In genomic region chrX:51456814-51457213, GRCh38 we compare ENCODE assay signal across 2 cellular contexts.
TF ChIP-seq lines count a peak whose summit lies in the region.

No MANE protein-coding gene starts in this region.

TF ChIP-seq in IMR-90, 13 proteins besides CTCF, POLR2A, EP300 and RAD21 (continued from another document):
- TF ChIP-seq ELK1 (IDR thresholded peaks at IDR 0.05; ENCODE audit: borderline replicate concordance, low read depth, low read length), result no peak
- TF ChIP-seq MXI1 (IDR thresholded peaks at IDR 0.05; ENCODE audit: borderline replicate concordance, low read depth, low read length), result no peak
- no peak for TF ChIP-seq MAZ (IDR thresholded peaks at IDR 0.05; ENCODE audit: borderline replicate concordance, low read depth, low read length)
- TF ChIP-seq RCOR1 (IDR thresholded peaks at IDR 0.05; ENCODE audit: insufficient replicate concordance, low read length), result no peak
- no peak for TF ChIP-seq BHLHE40 (IDR thresholded peaks at IDR 0.05; ENCODE audit: low read depth, low read length)
- TF ChIP-seq FOS (IDR thresholded peaks at IDR 0.05; ENCODE audit: low read depth, low read length), result no peak

TF ChIP-seq in WTC11, 78 proteins besides CTCF, POLR2A, EP300 and RAD21 (continued from another document):
- TF ChIP-seq ZBTB43 (CRISPR knock-in tag; IDR thresholded peaks at IDR 0.05), result no peak
